ENCODE assay signal across 23 cellular contexts in genomic region chr4:182831376-182831775, GRCh38.
DNase-seq lines count a peak whose midpoint lies in the region; ATAC-seq and TF ChIP-seq lines count a peak whose summit lies in the region.
"Had no signal": no experiment of that assay in that cellular context is flagged by ENCODE, and none has a peak within 500 bp of the region (broad histone marks: within the 10 kb centered on the region; RNA-seq: fewer than 3 reads in every experiment).

No MANE protein-coding gene starts in this region.

- no peak overlapping the region for H3K27ac Mint-ChIP-seq in endodermal cell
- H3K27ac Mint-ChIP-seq: CD4-positive, alpha-beta T cell; IgD-negative memory B cell had no signal

- no peaks in the 10 kb centered on the region for H3K36me3 ChIP-seq in endodermal cell (ENCODE audit: control insufficient read depth, insufficient read depth, low read length)
- H3K36me3 ChIP-seq: BLaER1 had no signal

- H3K4me1 ChIP-seq in endodermal cell (ENCODE audit: control insufficient read depth, insufficient read depth, low read length) = peaks cover 1% of the 10 kb centered on the region

- peaks cover 7% of the 10 kb centered on the region for H3K4me1 Mint-ChIP-seq in endodermal cell

- no peak overlapping the region for H3K4me3 Mint-ChIP-seq in endodermal cell
- H3K4me3 Mint-ChIP-seq: CD4-positive, alpha-beta T cell; IgD-negative memory B cell had no signal

- TF ChIP-seq CTCF in GM10266 (IDR thresholded peaks at IDR 0.05; ENCODE audit: control insufficient read depth, insufficient read depth, low read depth, missing control alignments) (no peak), endodermal cell (conservative IDR thresholded peaks at IDR 0.05) (no peak)

- DNase-seq in GM10266 (ENCODE audit: extremely low spot score) (no peak), endodermal cell (no peak), DMS79 treated with DMSO at 0.1 percent for 48 hours (lab: John Stamatoyannopoulos, UW) (no peak)
- DNase-seq: CD4-positive, alpha-beta T cell; COR-L47; DND-41; NCI-H1105; NCI-H146; NCI-H2081; NCI-H2171; NCI-H345; NCI-H524; NCI-H774; NK-92 treated with Interleukin-12 subunit alpha and Interleukin-12 subunit beta, amount 100 ng/mL, for 24 hours; SIG-M5 had no signal

- no peak overlapping the region for H3K9ac ChIP-seq in endodermal cell (ENCODE audit: extremely low read depth, low read length, poor library complexity, severe bottlenecking)
- H3K9ac ChIP-seq: BLaER1 had no signal

- peaks cover 7% of the 10 kb centered on the region for H3K27me3 ChIP-seq in endodermal cell (ENCODE audit: control insufficient read depth, insufficient read depth, low read length, poor library complexity, severe bottlenecking)

- peaks cover 18% of the 10 kb centered on the region for H3K27me3 Mint-ChIP-seq in endodermal cell (ENCODE audit: insufficient read depth)

- WGBS in endodermal cell (ENCODE audit: insufficient coverage in 1 of 2, insufficient read length in 1 of 2), 2 experiments = 73 to 95% methylated on average over 2 to 3 of the region's 3 CpGs

- no peak overlapping the region for H3K27ac ChIP-seq in endodermal cell (ENCODE audit: low read depth, low read length)
- H3K27ac ChIP-seq: BLaER1 had no signal

- H3K36me3 Mint-ChIP-seq in endodermal cell (ENCODE audit: low read depth) = no peaks in the 10 kb centered on the region
- H3K36me3 Mint-ChIP-seq: IgD-negative memory B cell had no signal

- H3K4me3 ChIP-seq in endodermal cell (ENCODE audit: low read length) = no peak overlapping the region
- H3K4me3 ChIP-seq: BLaER1 had no signal

- ATAC-seq in GM19438 (IDR thresholded peaks at IDR 0.05; ENCODE audit: low read depth, unreplicated experiment) = peak; percentile 58
- peak; percentile 38 for ATAC-seq in HG02852 (IDR thresholded peaks at IDR 0.05; ENCODE audit: unreplicated experiment)
- peak; percentile 51 for ATAC-seq in HG03558 (IDR thresholded peaks at IDR 0.05; ENCODE audit: extremely low read depth, unreplicated experiment)
- no peak for ATAC-seq in HG02938 (IDR thresholded peaks at IDR 0.05; ENCODE audit: unreplicated experiment)
- ATAC-seq: Panc1, SK-N-SH treated with all-trans-retinoic acid at 6 μM for 48 hours had no signal

- peaks cover 6% of the 10 kb centered on the region for H3K9me3 Mint-ChIP-seq in endodermal cell
- H3K9me3 Mint-ChIP-seq: CD4-positive, alpha-beta T cell had no signal

- H3K9me3 ChIP-seq in endodermal cell (ENCODE audit: control insufficient read depth, low read length) = no peaks in the 10 kb centered on the region
- H3K9me3 ChIP-seq: BLaER1 had no signal
